11 cellular contexts compared by ENCODE assay signal in genomic region chr5:72301557-72301956, GRCh38. TPM values are rescaled to one million over a fixed set of nuclear protein-coding genes. Genes with fewer than 3 reads are reported as not detected.
DNase-seq lines count a peak whose midpoint lies in the region; ATAC-seq, FAIRE-seq and TF ChIP-seq lines count a peak whose summit lies in the region.
"Had no signal": no experiment of that assay in that cellular context is flagged by ENCODE, and none has a peak within 500 bp of the region (broad histone marks: within the 10 kb centered on the region; RNA-seq: fewer than 3 reads in every experiment).

No MANE protein-coding gene starts in this region.

- BruUV-seq in HepG2 (replicated peaks; lab: Mats Ljungman, UMichigan): no TSS peak
- no TSS peak for BruUV-seq in mammary epithelial cell (replicated peaks; lab: Mats Ljungman, UMichigan)

- H2BK15ac ChIP-seq in neuronal stem cell (ENCODE audit: low read length): no peak overlapping the region

- peaks cover 49% of the 10 kb centered on the region for H3K4me1 ChIP-seq in HUES48 (ENCODE audit: control insufficient read depth, insufficient read depth, low read length)
- H3K4me1 ChIP-seq in neuronal stem cell (ENCODE audit: control insufficient read depth in 2 of 2, insufficient read depth in 1 of 2, low read depth in 1 of 2, low read length in 2 of 2): peaks cover 8 to 13% of the 10 kb centered on the region in 2 donors
- peaks cover 50% of the 10 kb centered on the region for H3K4me1 ChIP-seq in HepG2 (ENCODE audit: insufficient read depth, low read length)
- no peaks in the 10 kb centered on the region for H3K4me1 ChIP-seq in mammary epithelial cell (ENCODE audit: insufficient read depth, low read length)

- POLR2A ChIA-PET in HepG2 (lab: Yijun Ruan, JAX): interaction anchor here (0.8 kb wide), 1 partner anchor 19 kb away, joined by 3 read pairs; the partner anchor contains the start of genes MRPS27 and PTCD2

- intact Hi-C loops in HepG2 (cut with micrococcal nuclease; ENCODE audit: unreplicated experiment) (no loop called here), mammary epithelial cell (cut with micrococcal nuclease) (no loop called here)

- no peak for TF ChIP-seq RAD21 in HepG2 (CRISPR knock-in tag; IDR thresholded peaks at IDR 0.05)

- H2AK5ac ChIP-seq in neuronal stem cell (ENCODE audit: low read depth, low read length): no peak overlapping the region

- no peak overlapping the region for H4K8ac ChIP-seq in neuronal stem cell (ENCODE audit: low read depth, low read length)

- DNase-seq in neuronal stem cell (ENCODE audit: low spot score) (no peak), NCI-H1105 treated with DMSO at 0.1 percent for 48 hours (lab: John Stamatoyannopoulos, UW) (no peak), HepG2 (ENCODE audit: low spot score) (no peak), mammary epithelial cell (no peak), nucleus accumbens (lab: John Stamatoyannopoulos, UW) (no peak)
- DNase-seq: activated naive CD8-positive, alpha-beta T cell treated with anti-CD3 and anti-CD28 coated beads, Interleukin-2, amount 50 U/mL, for 24 hours; NCI-H1417; stimulated activated CD4-positive, alpha-beta T cell treated with anti-CD3 and anti-CD28 coated beads, Interleukin-4, amount 100 ng/mL, for 1 hour had no signal

- H2BK120ac ChIP-seq in neuronal stem cell (ENCODE audit: low read depth, low read length): no peak overlapping the region

- H3K4me2 ChIP-seq in neuronal stem cell (ENCODE audit: insufficient read depth, low read length, poor library complexity, severe bottlenecking) (no peak overlapping the region), HepG2 (ENCODE audit: low read depth, low read length) (no peak overlapping the region), mammary epithelial cell (ENCODE audit: insufficient read depth, low read depth, low read length) (no peak overlapping the region)

- H3K27ac ChIP-seq in HUES48 (ENCODE audit: low read depth, low read length) (peak overlapping the region; percentile 81), neuronal stem cell (replicated peaks; ENCODE audit: low read length) (peak overlapping the region; percentile 90), HepG2 (ENCODE audit: extremely low read length, insufficient read depth, low read length) (no peak overlapping the region), mammary epithelial cell (ENCODE audit: insufficient read depth, low read depth, low read length) (no peak overlapping the region)

- TF ChIP-seq CTCF in HepG2 (CRISPR knock-in tag; IDR thresholded peaks at IDR 0.05): no peak
- TF ChIP-seq CTCF in mammary epithelial cell (conservative IDR thresholded peaks at IDR 0.05 in 1 of 2, IDR thresholded peaks at IDR 0.05 in 1 of 2; ENCODE audit: extremely low read depth in 1 of 2, insufficient read depth in 1 of 2, low read depth in 1 of 2, low read length in 2 of 2): no peak

- FAIRE-seq in HepG2 (lab: Jason Lieb, UNC): no peak

- in situ Hi-C loops in HepG2 (cut with HindIII; ENCODE audit: extremely low pct_ligation_motif_present, low pct_unique_long_range_greater_than_20kb): loop anchor here (25.0 kb wide), 1 partner anchor 514 kb away; no protein-coding TSS in a partner anchor
- in situ Hi-C loops in mammary epithelial cell (cut with MboI; ENCODE audit: low sequenced_read_pairs in 2 of 2): no loop called here

- no peak overlapping the region for H3K23ac ChIP-seq in neuronal stem cell (ENCODE audit: low read depth, low read length, poor library complexity)

- H2BK5ac ChIP-seq in neuronal stem cell (ENCODE audit: low read length): no peak overlapping the region

- peaks cover 15% of the 10 kb centered on the region for H3K36me3 ChIP-seq in HUES48 (ENCODE audit: control insufficient read depth, insufficient read depth, low read length)
- peaks cover 0 to 67% of the 10 kb centered on the region in 2 donors for H3K36me3 ChIP-seq in neuronal stem cell (replicated peaks in 1 of 2; ENCODE audit: control insufficient read depth in 2 of 2, insufficient read depth in 2 of 2, low read length in 2 of 2)
- H3K36me3 ChIP-seq in HepG2 (replicated peaks in 1 of 2; ENCODE audit: control insufficient read depth in 1 of 2, insufficient read depth in 2 of 2, low read length in 2 of 2): peaks cover 0 to 10% of the 10 kb centered on the region in 2 experiments; a peak in 2 of 5 replicates
- peaks cover 15% of the 10 kb centered on the region for H3K36me3 ChIP-seq in mammary epithelial cell (ENCODE audit: insufficient read depth, low read length)

- ATAC-seq in GM19025 (IDR thresholded peaks at IDR 0.05; ENCODE audit: low read depth, unreplicated experiment) (peak; percentile 50), HG02610 (IDR thresholded peaks at IDR 0.05; ENCODE audit: unreplicated experiment) (peak; percentile 65), HepG2 (no peak)
- ATAC-seq: activated naive CD8-positive, alpha-beta T cell treated with anti-CD3 and anti-CD28 coated beads, Interleukin-2, amount 50 U/mL, for 24 hours had no signal

- H3K4me3 ChIP-seq in HUES48 (ENCODE audit: low read depth, low read length) (peak overlapping the region; percentile 31; the same call in 1 of the 2 replicates), neuronal stem cell (ENCODE audit: low read length in 2 of 2) (no peak overlapping the region), HepG2 (replicated peaks in 1 of 3; ENCODE audit: insufficient read depth in 1 of 3, low read depth in 2 of 3, low read length in 3 of 3) (no peak overlapping the region), mammary epithelial cell (replicated peaks in 1 of 3; ENCODE audit: insufficient read depth in 1 of 3, low read depth in 2 of 3, low read length in 3 of 3) (no peak overlapping the region)

- H2AFZ ChIP-seq in neuronal stem cell (ENCODE audit: low read length): no peak overlapping the region
- no peak overlapping the region for H2AFZ ChIP-seq in HepG2 (ENCODE audit: low read length)
- H2AFZ ChIP-seq in mammary epithelial cell (ENCODE audit: low read depth, low read length): no peak overlapping the region

- H3K79me2 ChIP-seq in HepG2 (ENCODE audit: insufficient read depth, low read length): peaks cover 88% of the 10 kb centered on the region
- H3K79me2 ChIP-seq in mammary epithelial cell (ENCODE audit: insufficient read depth, low read length): peaks cover 81% of the 10 kb centered on the region

- H4K20me1 ChIP-seq in HepG2 (ENCODE audit: insufficient read depth, low read length) (no peaks in the 10 kb centered on the region), mammary epithelial cell (ENCODE audit: insufficient read depth, low read length) (no peaks in the 10 kb centered on the region)

- H4K91ac ChIP-seq in neuronal stem cell (ENCODE audit: low read depth, low read length, poor library complexity): no peak overlapping the region

- H3K9me3 ChIP-seq in HUES48 (ENCODE audit: control insufficient read depth, insufficient read depth, low read length) (no peaks in the 10 kb centered on the region), neuronal stem cell (replicated peaks in 1 of 2; ENCODE audit: control insufficient read depth in 2 of 2, insufficient read depth in 1 of 2, low read depth in 1 of 2, low read length in 2 of 2) (peaks cover 0 to 14% of the 10 kb centered on the region in 2 donors), HepG2 (ENCODE audit: low read length) (no peaks in the 10 kb centered on the region), mammary epithelial cell (replicated peaks; ENCODE audit: insufficient read depth, low read length) (no peaks in the 10 kb centered on the region)

- H3K9ac ChIP-seq in HUES48 (ENCODE audit: low read depth, low read length) (peak overlapping the region; percentile 15; the same call in 1 of the 2 replicates), neuronal stem cell (ENCODE audit: low read depth, low read length, poor library complexity) (no peak overlapping the region), HepG2 (ENCODE audit: insufficient read depth, low read depth, low read length) (no peak overlapping the region), mammary epithelial cell (ENCODE audit: insufficient read depth, low read length) (no peak overlapping the region)

- H3K18ac ChIP-seq in neuronal stem cell (ENCODE audit: low read length): peak overlapping the region; percentile 63

- no peak overlapping the region for H2BK12ac ChIP-seq in neuronal stem cell (ENCODE audit: low read length)

- no CpG with 5 or more reads among the region's 6 CpGs for whole genome bisulfite sequencing in neuronal stem cell (ENCODE audit: extremely low coverage in 2 of 2, insufficient read length in 2 of 2, insufficient replicate concordance in 1 of 2), 2 donors
- WGBS in HepG2 (ENCODE audit: low lambda C conversion rate): 100% methylated on average over 6 of the region's 6 CpGs
- over 99% methylated on average over 6 of the region's 6 CpGs for WGBS in mammary epithelial cell (ENCODE audit: low coverage, missing lambda C conversion rate)

- H3K14ac ChIP-seq in neuronal stem cell (ENCODE audit: low read length): no peak overlapping the region

- dilution Hi-C loops in mammary epithelial cell (cut with HindIII; ENCODE audit: low sequenced_read_pairs): loop anchor here (10.0 kb wide), 1 partner anchor 287 kb away; no protein-coding TSS in a partner anchor

- TF ChIP-seq POLR2A in HepG2 (IDR thresholded peaks at IDR 0.05; ENCODE audit: insufficient read depth in 1 of 2, low read depth in 2 of 2, low read length in 2 of 2): no peak

- peaks cover 1% of the 10 kb centered on the region for H3K79me1 ChIP-seq in neuronal stem cell (ENCODE audit: low read depth, low read length)

- H3K27me3 ChIP-seq in HUES48 (ENCODE audit: control insufficient read depth, insufficient read depth, low read length) (no peaks in the 10 kb centered on the region), neuronal stem cell (ENCODE audit: control insufficient read depth in 3 of 3, insufficient read depth in 3 of 3, low read depth in 1 of 3, low read length in 3 of 3) (no peaks in the 10 kb centered on the region), HepG2 (ENCODE audit: control insufficient read depth in 1 of 2, insufficient read depth in 2 of 2, low read length in 2 of 2) (no peaks in the 10 kb centered on the region), mammary epithelial cell (ENCODE audit: insufficient read depth, low read length) (no peaks in the 10 kb centered on the region)

- no peak for TF ChIP-seq EP300 in HepG2 (IDR thresholded peaks at IDR 0.05; ENCODE audit: low read depth in 2 of 2, low read length in 2 of 2)
- TF ChIP-seq EP300 in HepG2 (CRISPR knock-in tag; IDR thresholded peaks at IDR 0.05; ENCODE audit: borderline replicate concordance): no peak

- no peak overlapping the region for H3K4ac ChIP-seq in neuronal stem cell (ENCODE audit: low read length)

- CTCF ChIA-PET in HepG2 (lab: Yijun Ruan, JAX; ENCODE audit: low intra/inter-chr PET ratio, low total read pairs) (no interaction called here), mammary epithelial cell (lab: Charles Lee; ENCODE audit: low non-redundant PET) (no interaction called here)

RNA-seq across cellular contexts. Expression of gene MRPS27, which starts 18.5 kb away (rescaled TPM):
- 66.9 TPM for polyA plus RNA-seq in neuronal stem cell (2013, experiment 1 of 2)
- 68.0 TPM for polyA plus RNA-seq in neuronal stem cell (2013, experiment 2 of 2)
- total RNA-seq in HepG2 (2016; rRNA removed; fragmentation: Illumina TruSeq; extraction: Trizol) (115 and 139 TPM in 2 replicates), mammary epithelial cell (10 to 100 TPM; 68.2 to 74.5 TPM)
- 17.5 and 21.2 TPM in 2 replicates for total RNA-seq in HepG2 (2016; cell fraction: cytosol; rRNA removed; fragmentation: Illumina TruSeq; extraction: Trizol; ENCODE audit: low read depth)
- 116 and 136 TPM in 2 replicates for total RNA-seq in HepG2 (2016; cell fraction: insoluble cytoplasmic fraction; rRNA removed; fragmentation: Illumina TruSeq; extraction: Trizol)
- 84.2 and 94.1 TPM in 2 replicates for total RNA-seq in HepG2 (2016; cell fraction: membrane; rRNA removed; fragmentation: Illumina TruSeq; extraction: Trizol)
- 105 and 107 TPM in 2 replicates for total RNA-seq in HepG2 (2016; cell fraction: nucleus; rRNA removed; fragmentation: Illumina TruSeq; extraction: Trizol)
- polyA plus RNA-seq in HepG2 (2011; rRNA removed) (69.9 and 71.8 TPM in 2 replicates), mammary epithelial cell (71.3 TPM)
- 61.9 and 69.4 TPM in 2 replicates for polyA plus RNA-seq in HepG2 (2011; cell fraction: cytosol; rRNA removed)
- polyA plus RNA-seq in HepG2 (2011; cell fraction: nucleus; rRNA removed): 35.6 and 40.4 TPM in 2 replicates
- 50.1 and 50.6 TPM in 2 replicates for polyA plus RNA-seq in HepG2 (2012)
- polyA plus RNA-seq in HepG2 (2016; cell fraction: cytosol; fragmentation: Illumina TruSeq; extraction: Trizol; ENCODE audit: low read depth): 15.3 and 16.9 TPM in 2 replicates
- 115 and 117 TPM in 2 replicates for polyA plus RNA-seq in HepG2 (2016; cell fraction: insoluble cytoplasmic fraction; fragmentation: Illumina TruSeq; extraction: Trizol; ENCODE audit: low read depth)
- polyA plus RNA-seq in HepG2 (2016; cell fraction: membrane; fragmentation: Illumina TruSeq; extraction: Trizol; ENCODE audit: low read depth): 55.5 and 63.7 TPM in 2 replicates
- 77.0 and 147 TPM in 2 replicates for polyA plus RNA-seq in HepG2 (2016; cell fraction: nucleus; fragmentation: Illumina TruSeq; extraction: Trizol; ENCODE audit: insufficient read depth, low read depth)
- polyA minus RNA-seq in HepG2 (2011; rRNA and poly(A)+ RNA removed; ENCODE audit: low replicate concordance): 215 and 246 TPM in 2 replicates
- 76.1 and 103 TPM in 2 replicates for polyA minus RNA-seq in HepG2 (2011; cell fraction: cytosol; rRNA and poly(A)+ RNA removed)
- 93.1 and 114 TPM in 2 replicates for polyA minus RNA-seq in HepG2 (2011; cell fraction: nucleus; rRNA and poly(A)+ RNA removed)
- 75.1 TPM for polyA minus RNA-seq in mammary epithelial cell

RNA-seq across cellular contexts. Expression of gene PTCD2, which starts 18.6 kb away (rescaled TPM):
- polyA plus RNA-seq in neuronal stem cell (2013, experiment 1 of 2): 5.3 TPM
- 5.9 TPM for polyA plus RNA-seq in neuronal stem cell (2013, experiment 2 of 2)
- total RNA-seq in HepG2 (2016; rRNA removed; fragmentation: Illumina TruSeq; extraction: Trizol) (6.4 and 7.0 TPM in 2 replicates), mammary epithelial cell (10 to 100 TPM; 12.5 to 19.4 TPM)
- total RNA-seq in HepG2 (2016; cell fraction: cytosol; rRNA removed; fragmentation: Illumina TruSeq; extraction: Trizol; ENCODE audit: low read depth): 1.2 and 1.8 TPM in 2 replicates
- 7.0 and 9.2 TPM in 2 replicates for total RNA-seq in HepG2 (2016; cell fraction: insoluble cytoplasmic fraction; rRNA removed; fragmentation: Illumina TruSeq; extraction: Trizol)
- 3.4 TPM in 2 replicates for total RNA-seq in HepG2 (2016; cell fraction: membrane; rRNA removed; fragmentation: Illumina TruSeq; extraction: Trizol)
- 11.4 and 14.2 TPM in 2 replicates for total RNA-seq in HepG2 (2016; cell fraction: nucleus; rRNA removed; fragmentation: Illumina TruSeq; extraction: Trizol)
- polyA plus RNA-seq in HepG2 (2011; rRNA removed) (5.3 and 5.5 TPM in 2 replicates), mammary epithelial cell (9.9 TPM)
- polyA plus RNA-seq in HepG2 (2011; cell fraction: cytosol; rRNA removed): 2.2 and 3.7 TPM in 2 replicates
- 9.0 and 11.4 TPM in 2 replicates for polyA plus RNA-seq in HepG2 (2011; cell fraction: nucleus; rRNA removed)
- 3.9 and 4.5 TPM in 2 replicates for polyA plus RNA-seq in HepG2 (2012)
- 0.70 and 0.74 TPM in 2 replicates for polyA plus RNA-seq in HepG2 (2016; cell fraction: cytosol; fragmentation: Illumina TruSeq; extraction: Trizol; ENCODE audit: low read depth)
- 8.3 and 9.4 TPM in 2 replicates for polyA plus RNA-seq in HepG2 (2016; cell fraction: insoluble cytoplasmic fraction; fragmentation: Illumina TruSeq; extraction: Trizol; ENCODE audit: low read depth)
- 1.6 and 2.1 TPM in 2 replicates for polyA plus RNA-seq in HepG2 (2016; cell fraction: membrane; fragmentation: Illumina TruSeq; extraction: Trizol; ENCODE audit: low read depth)
- polyA plus RNA-seq in HepG2 (2016; cell fraction: nucleus; fragmentation: Illumina TruSeq; extraction: Trizol; ENCODE audit: insufficient read depth, low read depth): 13.3 and 14.0 TPM in 2 replicates
- 6.7 and 16.5 TPM in 2 replicates for polyA minus RNA-seq in HepG2 (2011; rRNA and poly(A)+ RNA removed; ENCODE audit: low replicate concordance)
- polyA minus RNA-seq in HepG2 (2011; cell fraction: cytosol; rRNA and poly(A)+ RNA removed): 2.5 and 3.2 TPM in 2 replicates
- polyA minus RNA-seq in HepG2 (2011; cell fraction: nucleus; rRNA and poly(A)+ RNA removed): 19.2 and 20.8 TPM in 2 replicates
- polyA minus RNA-seq in mammary epithelial cell: 8.0 TPM

Comparison
In these comparisons a context has a peak if more than half of its experiments do, and no peak if none do; other contexts are left out.
1. H3K27ac ChIP-seq: peak in HUES48 (single experiment) and neuronal stem cell (single experiment); none in HepG2 (single experiment) and mammary epithelial cell (single experiment).